Comparison of ENCODE assay signal across 28 cellular contexts in the genomic region with DNA sequence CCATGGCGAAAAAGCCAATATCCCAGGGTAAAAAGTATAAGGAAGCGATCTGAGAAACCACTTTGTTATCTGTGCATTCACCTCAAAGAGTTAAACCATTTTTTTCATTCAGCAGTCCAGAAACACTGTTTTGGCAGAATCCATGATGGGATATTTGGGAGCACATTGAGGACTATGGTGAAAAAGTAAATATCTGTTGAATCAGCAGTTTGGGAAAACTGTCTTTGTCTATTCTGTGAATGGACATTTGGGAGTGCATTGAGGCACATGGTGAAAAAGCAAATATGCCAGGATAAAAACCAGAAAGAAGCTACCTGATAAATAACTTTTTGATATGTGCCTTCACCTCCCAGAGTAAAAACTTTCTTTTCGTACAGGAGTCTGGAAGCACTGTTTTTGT.
"Had no signal": no experiment of that assay in that cellular context is flagged by ENCODE, and none has a peak within 500 bp of the region (broad histone marks: within the 10 kb centered on the region; RNA-seq: fewer than 3 reads in every experiment).

No MANE protein-coding gene starts in this region.

- FAIRE-seq: pancreas, urothelium cell line had no signal

- ATAC-seq: naive thymus-derived CD8-positive, alpha-beta T cell; natural killer cell treated with Interleukin-12 subunit alpha and Interleukin-12 subunit beta and Interleukin-15 and Interleukin-18, amount 100 ng/mL, for 72 hours; pancreas; psoas muscle; right cardiac atrium; sciatic nerve; stimulated activated effector memory CD8-positive, alpha-beta T cell treated with anti-CD3 and anti-CD28 coated beads, Interleukin-12 subunit alpha, Interleukin-12 subunit beta, amount 100 ng/mL, for 72 hours; stimulated activated naive B cell treated with anti-CD40 and anti-IgM and Interleukin-4, amounts not matched to agents 10 μg/mL and 1 μg/mL and 100 μg/mL, for 72 hours had no signal

- H3K9me3 ChIP-seq: neutrophil, pancreas, thyroid gland had no signal

- H3K4me3 ChIP-seq: pancreas, psoas muscle, skin epidermis, smooth muscle cell, spleen, stomach, thoracic aorta, thyroid gland, tibial nerve, upper lobe of left lung, vagina had no signal

- DNase-seq: naive B cell; naive thymus-derived CD8-positive, alpha-beta T cell; nephron progenitor cell; nucleus accumbens; pancreas; psoas muscle; right cardiac atrium; spleen; stimulated activated CD4-positive, alpha-beta T cell treated with anti-CD3 and anti-CD28 coated beads, Interleukin-12 subunit alpha, Interleukin-12 subunit beta, amount 100 ng/mL, for 4 hours; stimulated activated CD4-positive, alpha-beta T cell treated with anti-CD3 and anti-CD28 coated beads, Interleukin-1b, Interleukin-23, amount 100 ng/mL, for 48 hours; stimulated activated CD4-positive, alpha-beta T cell treated with anti-CD3 and anti-CD28 coated beads, Interleukin-2, amount 100 ng/mL, for 48 hours; stimulated activated CD4-positive, alpha-beta T cell treated with anti-CD3 and anti-CD28 coated beads, Interleukin-4, amount 100 ng/mL, for 24 hours; stimulated activated naive B cell treated with anti-CD40 and anti-IgM and Interleukin-4, amounts not matched to agents 10 μg/mL and 1 μg/mL and 100 μg/mL, for 72 hours; stimulated activated naive CD4-positive, alpha-beta T cell treated with Interleukin-2 at 50 U/mL for 16 hours; stomach; thyroid gland; trophoblast cell; upper lobe of left lung had no signal

- H3K4me1 ChIP-seq: pancreas, psoas muscle, spleen, stomach, thyroid gland, tibial nerve, upper lobe of left lung, vagina had no signal

- H3K4me2 ChIP-seq: smooth muscle cell had no signal

- H3K27ac ChIP-seq: neutrophil, pancreas, psoas muscle, skin epidermis, spleen, stomach, thoracic aorta, thyroid gland, tibial nerve, upper lobe of left lung, vagina had no signal

- H3K27me3 ChIP-seq: neutrophil, pancreas, spleen, stomach, thyroid gland, tibial nerve, upper lobe of left lung, vagina had no signal

- H3K36me3 ChIP-seq: neutrophil, pancreas, spleen, stomach, thoracic aorta, thyroid gland, tibial nerve, upper lobe of left lung, vagina had no signal
